ENCODE assay signal across 1 cellular context in the genomic region with DNA sequence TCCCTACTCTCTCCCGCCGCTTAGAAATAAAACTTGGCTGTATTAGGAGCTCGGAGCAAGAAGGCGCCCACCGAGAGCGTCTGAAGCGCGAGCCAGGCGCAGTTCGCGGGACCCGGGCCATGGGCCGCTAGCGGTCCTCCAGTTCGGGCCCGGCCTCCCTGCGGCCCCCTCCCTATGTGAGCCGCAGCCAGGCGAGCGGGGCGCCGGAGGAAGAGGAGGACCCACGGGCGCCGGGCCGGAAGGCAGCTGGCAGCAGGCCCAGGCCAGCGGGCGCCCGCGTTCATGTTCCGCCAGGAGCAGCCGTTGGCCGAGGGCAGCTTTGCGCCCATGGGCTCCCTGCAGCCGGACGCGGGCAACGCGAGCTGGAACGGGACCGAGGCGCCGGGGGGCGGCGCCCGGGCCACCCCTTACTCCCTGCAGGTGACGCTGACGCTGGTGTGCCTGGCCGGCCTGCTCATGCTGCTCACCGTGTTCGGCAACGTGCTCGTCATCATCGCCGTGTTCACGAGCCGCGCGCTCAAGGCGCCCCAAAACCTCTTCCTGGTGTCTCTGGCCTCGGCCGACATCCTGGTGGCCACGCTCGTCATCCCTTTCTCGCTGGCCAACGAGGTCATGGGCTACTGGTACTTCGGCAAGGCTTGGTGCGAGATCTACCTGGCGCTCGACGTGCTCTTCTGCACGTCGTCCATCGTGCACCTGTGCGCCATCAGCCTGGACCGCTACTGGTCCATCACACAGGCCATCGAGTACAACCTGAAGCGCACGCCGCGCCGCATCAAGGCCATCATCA.
TF ChIP-seq lines count a peak whose summit lies in the region.

No MANE protein-coding gene starts in this region.

TF ChIP-seq in H1, 55 proteins besides CTCF, POLR2A, EP300 and RAD21:
- TF ChIP-seq, protein P1, sequence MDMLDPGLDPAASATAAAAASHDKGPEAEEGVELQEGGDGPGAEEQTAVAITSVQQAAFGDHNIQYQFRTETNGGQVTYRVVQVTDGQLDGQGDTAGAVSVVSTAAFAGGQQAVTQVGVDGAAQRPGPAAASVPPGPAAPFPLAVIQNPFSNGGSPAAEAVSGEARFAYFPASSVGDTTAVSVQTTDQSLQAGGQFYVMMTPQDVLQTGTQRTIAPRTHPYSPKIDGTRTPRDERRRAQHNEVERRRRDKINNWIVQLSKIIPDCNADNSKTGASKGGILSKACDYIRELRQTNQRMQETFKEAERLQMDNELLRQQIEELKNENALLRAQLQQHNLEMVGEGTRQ (IDR thresholded peaks at IDR 0.05; ENCODE audit: low read length): no peak
- peak; percentile 71; the same call in 1 of the 2 replicates for TF ChIP-seq GABPA (IDR thresholded peaks at IDR 0.05; ENCODE audit: borderline replicate concordance, insufficient read depth, low read length)
- no peak for TF ChIP-seq MAFK (IDR thresholded peaks at IDR 0.05; ENCODE audit: low read depth, low read length)
- no peak for TF ChIP-seq EGR1 (IDR thresholded peaks at IDR 0.05; ENCODE audit: borderline replicate concordance, low read depth, low read length)
- TF ChIP-seq KDM5A (IDR thresholded peaks at IDR 0.05; ENCODE audit: low read length): no peak
- no peak for TF ChIP-seq CBX8 (IDR thresholded peaks at IDR 0.05; ENCODE audit: borderline replicate concordance, low read depth, low read length)
- no peak for TF ChIP-seq SIRT6 (IDR thresholded peaks at IDR 0.05; ENCODE audit: low read length)
- TF ChIP-seq, protein P2, sequence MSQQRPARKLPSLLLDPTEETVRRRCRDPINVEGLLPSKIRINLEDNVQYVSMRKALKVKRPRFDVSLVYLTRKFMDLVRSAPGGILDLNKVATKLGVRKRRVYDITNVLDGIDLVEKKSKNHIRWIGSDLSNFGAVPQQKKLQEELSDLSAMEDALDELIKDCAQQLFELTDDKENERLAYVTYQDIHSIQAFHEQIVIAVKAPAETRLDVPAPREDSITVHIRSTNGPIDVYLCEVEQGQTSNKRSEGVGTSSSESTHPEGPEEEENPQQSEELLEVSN (IDR thresholded peaks at IDR 0.05): peak; percentile 18; the same call in 1 of the 2 replicates
- no peak for TF ChIP-seq POLR2AphosphoS5 (IDR thresholded peaks at IDR 0.05; ENCODE audit: low read depth, low read length)
- peak; percentile 31 for TF ChIP-seq KDM4A (IDR thresholded peaks at IDR 0.05; ENCODE audit: low read depth, low read length, severe bottlenecking)
- no peak for TF ChIP-seq SP4 (IDR thresholded peaks at IDR 0.05; ENCODE audit: low read length)
- no peak for TF ChIP-seq PHF8 (conservative IDR thresholded peaks at IDR 0.05; ENCODE audit: low read depth, low read length)
- TF ChIP-seq RNF2 (IDR thresholded peaks at IDR 0.05; ENCODE audit: borderline replicate concordance, low read depth, low read length, missing control alignments, poor library complexity, severe bottlenecking): peak; percentile 17
- TF ChIP-seq, protein P3, sequence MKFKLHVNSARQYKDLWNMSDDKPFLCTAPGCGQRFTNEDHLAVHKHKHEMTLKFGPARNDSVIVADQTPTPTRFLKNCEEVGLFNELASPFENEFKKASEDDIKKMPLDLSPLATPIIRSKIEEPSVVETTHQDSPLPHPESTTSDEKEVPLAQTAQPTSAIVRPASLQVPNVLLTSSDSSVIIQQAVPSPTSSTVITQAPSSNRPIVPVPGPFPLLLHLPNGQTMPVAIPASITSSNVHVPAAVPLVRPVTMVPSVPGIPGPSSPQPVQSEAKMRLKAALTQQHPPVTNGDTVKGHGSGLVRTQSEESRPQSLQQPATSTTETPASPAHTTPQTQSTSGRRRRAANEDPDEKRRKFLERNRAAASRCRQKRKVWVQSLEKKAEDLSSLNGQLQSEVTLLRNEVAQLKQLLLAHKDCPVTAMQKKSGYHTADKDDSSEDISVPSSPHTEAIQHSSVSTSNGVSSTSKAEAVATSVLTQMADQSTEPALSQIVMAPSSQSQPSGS (IDR thresholded peaks at IDR 0.05; ENCODE audit: low read length): no peak
- TF ChIP-seq, protein P4, sequence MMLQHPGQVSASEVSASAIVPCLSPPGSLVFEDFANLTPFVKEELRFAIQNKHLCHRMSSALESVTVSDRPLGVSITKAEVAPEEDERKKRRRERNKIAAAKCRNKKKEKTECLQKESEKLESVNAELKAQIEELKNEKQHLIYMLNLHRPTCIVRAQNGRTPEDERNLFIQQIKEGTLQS (IDR thresholded peaks at IDR 0.05; ENCODE audit: insufficient read depth, low read depth, low read length): no peak
- TF ChIP-seq HDAC6 (IDR thresholded peaks at IDR 0.05; ENCODE audit: low read depth, low read length): no peak
- TF ChIP-seq, protein P5, sequence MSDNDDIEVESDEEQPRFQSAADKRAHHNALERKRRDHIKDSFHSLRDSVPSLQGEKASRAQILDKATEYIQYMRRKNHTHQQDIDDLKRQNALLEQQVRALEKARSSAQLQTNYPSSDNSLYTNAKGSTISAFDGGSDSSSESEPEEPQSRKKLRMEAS (IDR thresholded peaks at IDR 0.05): peak; percentile 75
TF ChIP-seq in H1: peak in this region for 5.
